Comparison of ENCODE assay signal across 1 cellular context in genomic region chr9:129596541-129597328, GRCh38.
TF ChIP-seq lines count a peak whose summit lies in the region.

No MANE protein-coding gene starts in this region.

TF ChIP-seq in HepG2, 621 proteins besides CTCF, POLR2A, EP300 and RAD21 (continued from another document and continues in another):
- 0 out of 2 replicates have a peak, but pooled peaks have one; percentile 62 for TF ChIP-seq KIAA2018 (CRISPR knock-in tag; IDR thresholded peaks at IDR 0.05; ENCODE audit: borderline replicate concordance)
- peak; percentile 43 for TF ChIP-seq ZNF574 (CRISPR knock-in tag; IDR thresholded peaks at IDR 0.05)
- no peak for TF ChIP-seq WIZ (CRISPR knock-in tag; IDR thresholded peaks at IDR 0.05)
- no peak for TF ChIP-seq KDM5A (IDR thresholded peaks at IDR 0.05; ENCODE audit: borderline replicate concordance, low read length)
- TF ChIP-seq ZNF644 (CRISPR knock-in tag; IDR thresholded peaks at IDR 0.05; ENCODE audit: low read depth): no peak
- no peak for TF ChIP-seq ZNF264 (CRISPR knock-in tag; IDR thresholded peaks at IDR 0.05)
- 0 out of 2 replicates have a peak, but pooled peaks have one; percentile 10 for TF ChIP-seq ZNF652 (CRISPR knock-in tag; IDR thresholded peaks at IDR 0.05; ENCODE audit: borderline replicate concordance, low read depth)
- TF ChIP-seq MLXIP (CRISPR knock-in tag; IDR thresholded peaks at IDR 0.05; ENCODE audit: borderline replicate concordance): no peak
- no peak for TF ChIP-seq PBX3 (CRISPR knock-in tag; IDR thresholded peaks at IDR 0.05; ENCODE audit: borderline replicate concordance)
- 0 out of 2 replicates have a peak, but pooled peaks have one; percentile 30 for TF ChIP-seq KLF12 (CRISPR knock-in tag; IDR thresholded peaks at IDR 0.05; ENCODE audit: borderline replicate concordance)
- no peak for TF ChIP-seq ZKSCAN8 (CRISPR knock-in tag; IDR thresholded peaks at IDR 0.05; ENCODE audit: borderline replicate concordance)
- TF ChIP-seq BRF2 (CRISPR knock-in tag; IDR thresholded peaks at IDR 0.05): no peak
- no peak for TF ChIP-seq ZNF441 (CRISPR knock-in tag; IDR thresholded peaks at IDR 0.05; ENCODE audit: borderline replicate concordance)
- TF ChIP-seq SRF (IDR thresholded peaks at IDR 0.05; ENCODE audit: low read depth, low read length): no peak
- TF ChIP-seq CCAR2 (optimal IDR thresholded peaks at IDR 0.05; ENCODE audit: low read depth, low read length): no peak
- TF ChIP-seq GLI4 (CRISPR knock-in tag; IDR thresholded peaks at IDR 0.05; ENCODE audit: borderline replicate concordance): no peak
- no peak for TF ChIP-seq ATF1 (CRISPR knock-in tag; IDR thresholded peaks at IDR 0.05)
- TF ChIP-seq MAFK (conservative IDR thresholded peaks at IDR 0.05 in 1 of 2, IDR thresholded peaks at IDR 0.05 in 1 of 2; ENCODE audit: low read length in 2 of 2): no peak
- TF ChIP-seq PRMT3 (CRISPR knock-in tag; IDR thresholded peaks at IDR 0.05; ENCODE audit: borderline replicate concordance, low read depth): no peak
- no peak for TF ChIP-seq ZNF337 (CRISPR knock-in tag; IDR thresholded peaks at IDR 0.05; ENCODE audit: borderline replicate concordance, low read depth)
- TF ChIP-seq ZBTB14 (CRISPR knock-in tag; IDR thresholded peaks at IDR 0.05): 0 out of 2 replicates have a peak, but pooled peaks have one; percentile 12
- TF ChIP-seq HOMEZ (CRISPR knock-in tag; IDR thresholded peaks at IDR 0.05; ENCODE audit: low read depth): no peak
- no peak for TF ChIP-seq TFE3 (CRISPR knock-in tag; IDR thresholded peaks at IDR 0.05)
- TF ChIP-seq BRD4 (CRISPR knock-in tag; IDR thresholded peaks at IDR 0.05): no peak
- TF ChIP-seq HMG20A (CRISPR knock-in tag; IDR thresholded peaks at IDR 0.05; ENCODE audit: borderline replicate concordance): no peak
- no peak for TF ChIP-seq FLYWCH1 (CRISPR knock-in tag; IDR thresholded peaks at IDR 0.05)
- TF ChIP-seq ZNF607 (CRISPR knock-in tag; IDR thresholded peaks at IDR 0.05; ENCODE audit: borderline replicate concordance): no peak; the same call in 1 of the 2 replicates
- TF ChIP-seq CSRNP2 (CRISPR knock-in tag; conservative IDR thresholded peaks at IDR 0.05; ENCODE audit: low read depth): no peak
